17 cellular contexts compared by ENCODE assay signal in genomic region chr5:3657364-3658003, GRCh38.
DNase-seq lines count a peak whose midpoint lies in the region; ATAC-seq, FAIRE-seq and TF ChIP-seq lines count a peak whose summit lies in the region.
"Had no signal": no experiment of that assay in that cellular context is flagged by ENCODE, and none has a peak within 500 bp of the region (broad histone marks: within the 10 kb centered on the region; RNA-seq: fewer than 3 reads in every experiment).

No MANE protein-coding gene starts in this region.

- no peak overlapping the region for H3K27ac Mint-ChIP-seq in endodermal cell
- H3K27ac Mint-ChIP-seq in osteocyte (ENCODE audit: unreplicated experiment): no peak overlapping the region
- H3K27ac Mint-ChIP-seq: B cell; CD8-positive, alpha-beta T cell; H9 had no signal

- no peaks in the 10 kb centered on the region for H3K36me3 Mint-ChIP-seq in endodermal cell (ENCODE audit: low read depth)
- H3K36me3 Mint-ChIP-seq in osteocyte (ENCODE audit: unreplicated experiment): no peaks in the 10 kb centered on the region
- H3K36me3 Mint-ChIP-seq: CD8-positive, alpha-beta T cell had no signal

- H3K36me3 ChIP-seq in K562 (ENCODE audit: control insufficient read depth, insufficient read depth, low read length) (no peaks in the 10 kb centered on the region), endodermal cell (ENCODE audit: control insufficient read depth, insufficient read depth, low read length) (no peaks in the 10 kb centered on the region), adrenal gland (replicated peaks in 1 of 2) (no peaks in the 10 kb centered on the region)
- H3K36me3 ChIP-seq: BLaER1 treated with 17β-estradiol and CSF1 and Interleukin-3, amounts not matched to agents 10 nM and 100 nM had no signal

- no peak for TF ChIP-seq EP300 in K562 (IDR thresholded peaks at IDR 0.05; ENCODE audit: low read length)

- ATAC-seq in K562: no peak
- ATAC-seq: CD8-positive, alpha-beta T cell; HepG2 had no signal

- H3K9ac ChIP-seq in K562 (ENCODE audit: insufficient read depth in 1 of 2, low read depth in 2 of 2, low read length in 2 of 2) (no peak overlapping the region), endodermal cell (ENCODE audit: extremely low read depth, low read length, poor library complexity, severe bottlenecking) (no peak overlapping the region)
- H3K9ac ChIP-seq: BLaER1 treated with 17β-estradiol and CSF1 and Interleukin-3, amounts not matched to agents 10 nM and 100 nM had no signal

- in situ Hi-C loops in K562 (cut with MboI): no loop called here

- intact Hi-C loops in K562 (cut with micrococcal nuclease) (no loop called here), adrenal gland (cut with DNase I) (no loop called here)

- H3K27me3 Mint-ChIP-seq in endodermal cell (ENCODE audit: insufficient read depth) (no peaks in the 10 kb centered on the region), osteocyte (ENCODE audit: unreplicated experiment) (no peaks in the 10 kb centered on the region)
- H3K27me3 Mint-ChIP-seq: B cell had no signal

- H3K9me3 ChIP-seq in K562 (replicated peaks; ENCODE audit: control insufficient read depth, insufficient read depth, low read depth, low read length): no peaks in the 10 kb centered on the region
- no peaks in the 10 kb centered on the region for H3K9me3 ChIP-seq in endodermal cell (ENCODE audit: control insufficient read depth, low read length)
- H3K9me3 ChIP-seq in adrenal gland (replicated peaks in 1 of 3): no peaks in the 10 kb centered on the region
- H3K9me3 ChIP-seq: BLaER1 treated with 17β-estradiol and CSF1 and Interleukin-3, amounts not matched to agents 10 nM and 100 nM had no signal

- CTCF ChIA-PET in K562 (lab: Yijun Ruan, JAX; ENCODE audit: low intra/inter-chr PET ratio): no interaction called here

- H2AFZ ChIP-seq in K562 (ENCODE audit: low read depth, low read length): no peak overlapping the region

- TF ChIP-seq RAD21 in K562 (CRISPR knock-in tag; conservative IDR thresholded peaks at IDR 0.05 in 1 of 2, IDR thresholded peaks at IDR 0.05 in 1 of 2): no peak

- DNase-seq in K562 (ENCODE audit: extremely low read depth in 1 of 4, low spot score in 3 of 4) (no peak), endodermal cell (peak; percentile 16), osteocyte (ENCODE audit: extremely low spot score, unreplicated experiment) (peak; percentile 67), adrenal gland (no peak), mesenteric fat pad (ENCODE audit: low spot score) (no peak), cerebellar cortex (ENCODE audit: low spot score) (no peak)
- DNase-seq: Calu3; CD8-positive, alpha-beta T cell; DND-41; H9 had no signal

- no peaks in the 10 kb centered on the region for H3K9me1 ChIP-seq in K562 (ENCODE audit: control insufficient read depth, insufficient read depth, low read length)

- H3K4me3 Mint-ChIP-seq in endodermal cell: no peak overlapping the region
- H3K4me3 Mint-ChIP-seq in osteocyte (ENCODE audit: unreplicated experiment): no peak overlapping the region
- H3K4me3 Mint-ChIP-seq: B cell; CD8-positive, alpha-beta T cell; H9 had no signal

- POLR2A ChIA-PET in K562 (lab: Yijun Ruan, JAX): interaction anchor here (0.8 kb wide), 1 partner anchor 38 kb away, joined by 3 read pairs; no protein-coding TSS in a partner anchor

- WGBS in K562 (ENCODE audit: insufficient coverage, low coverage, missing lambda C conversion rate): under 1% methylated on average over 18 of the region's 18 CpGs
- WGBS in endodermal cell (ENCODE audit: insufficient coverage in 1 of 2, insufficient read length in 1 of 2), 2 experiments: 92 to 94% methylated on average over 6 to 18 of the region's 18 CpGs
- 77 to 80% (median 77%) methylated on average over 15 to 18 of the region's 18 CpGs for WGBS in adrenal gland, 4 donors

- no peaks in the 10 kb centered on the region for H3K4me1 ChIP-seq in K562 (replicated peaks in 1 of 2; ENCODE audit: control insufficient read depth in 2 of 2, insufficient read depth in 2 of 2, low read length in 2 of 2)
- no peaks in the 10 kb centered on the region for H3K4me1 ChIP-seq in endodermal cell (ENCODE audit: control insufficient read depth, insufficient read depth, low read length)
- no peaks in the 10 kb centered on the region for H3K4me1 ChIP-seq in adrenal gland (replicated peaks in 1 of 2)

- H3K4me2 ChIP-seq in K562 (ENCODE audit: insufficient read depth, low read length): no peak overlapping the region
- H3K4me2 ChIP-seq: BLaER1 treated with 17β-estradiol and CSF1 and Interleukin-3, amounts not matched to agents 10 nM and 100 nM had no signal

- H3K4me1 Mint-ChIP-seq in endodermal cell (no peaks in the 10 kb centered on the region), osteocyte (ENCODE audit: unreplicated experiment) (no peaks in the 10 kb centered on the region)
- H3K4me1 Mint-ChIP-seq: B cell, H9 had no signal

- no peaks in the 10 kb centered on the region for H3K79me2 ChIP-seq in K562 (ENCODE audit: control insufficient read depth, insufficient read depth, low read length)

- H3K4me3 ChIP-seq in K562 (no peak overlapping the region), endodermal cell (ENCODE audit: low read length) (no peak overlapping the region), adrenal gland (no peak overlapping the region)
- H3K4me3 ChIP-seq: BLaER1 treated with 17β-estradiol and CSF1 and Interleukin-3, amounts not matched to agents 10 nM and 100 nM had no signal

- no peaks in the 10 kb centered on the region for H4K20me1 ChIP-seq in K562 (replicated peaks; ENCODE audit: control insufficient read depth, insufficient read depth, low read length)
- H4K20me1 ChIP-seq: BLaER1 treated with 17β-estradiol and CSF1 and Interleukin-3, amounts not matched to agents 10 nM and 100 nM had no signal

- no peak overlapping the region for H3K27ac ChIP-seq in K562 (ENCODE audit: extremely low read depth, low read depth, low read length)
- H3K27ac ChIP-seq in endodermal cell (ENCODE audit: low read depth, low read length): no peak overlapping the region
- no peak overlapping the region for H3K27ac ChIP-seq in adrenal gland
- H3K27ac ChIP-seq: BLaER1 treated with 17β-estradiol and CSF1 and Interleukin-3, amounts not matched to agents 10 nM and 100 nM had no signal

- H3K9me3 Mint-ChIP-seq in endodermal cell: no peaks in the 10 kb centered on the region
- H3K9me3 Mint-ChIP-seq in osteocyte (ENCODE audit: unreplicated experiment): peaks cover 22% of the 10 kb centered on the region
- H3K9me3 Mint-ChIP-seq: H9 had no signal

- BruUV-seq in K562 (replicated peaks; lab: Mats Ljungman, UMichigan): no TSS peak

- TF ChIP-seq CTCF in K562 (IDR thresholded peaks at IDR 0.05 in 2 of 3, conservative IDR thresholded peaks at IDR 0.05 in 1 of 3; ENCODE audit: insufficient read depth in 2 of 3, low read depth in 1 of 3, low read length in 3 of 3) (no peak), endodermal cell (conservative IDR thresholded peaks at IDR 0.05) (no peak), osteocyte (IDR thresholded peaks at IDR 0.05) (no peak), adrenal gland (IDR thresholded peaks at IDR 0.05) (no peak)

- no peak for TF ChIP-seq POLR2A in K562 (conservative IDR thresholded peaks at IDR 0.05)
- no peak for TF ChIP-seq POLR2A in adrenal gland (IDR thresholded peaks at IDR 0.05)

- H3K27me3 ChIP-seq in K562 (ENCODE audit: control insufficient read depth in 2 of 2, insufficient read depth in 2 of 2, low read length in 2 of 2) (peaks cover 0 to 6% of the 10 kb centered on the region in 2 experiments; a peak in 1 of 5 replicates), endodermal cell (ENCODE audit: control insufficient read depth, insufficient read depth, low read length, poor library complexity, severe bottlenecking) (no peaks in the 10 kb centered on the region), adrenal gland (no peaks in the 10 kb centered on the region)
- H3K27me3 ChIP-seq: BLaER1 treated with 17β-estradiol and CSF1 and Interleukin-3, amounts not matched to agents 10 nM and 100 nM had no signal

- FAIRE-seq in K562 (lab: Jason Lieb, UNC): no peak
- FAIRE-seq: G401.6, GM12891, GM19239, H1, HepG2 had no signal

TF ChIP-seq in K562, 482 proteins besides CTCF, POLR2A, EP300 and RAD21:
- no peak for TF ChIP-seq GTF2F1 (IDR thresholded peaks at IDR 0.05; ENCODE audit: low read depth, low read length)
- peak; percentile 24; the same call in 1 of the 2 replicates for TF ChIP-seq ZNF263 (CRISPR knock-in tag; IDR thresholded peaks at IDR 0.05; ENCODE audit: borderline replicate concordance)
TF ChIP-seq in K562: peak in this region for 1.

Comparison
In these comparisons a context has a peak if more than half of its experiments do, and no peak if none do; other contexts are left out.
1. DNase-seq: peak in endodermal cell (single experiment) and osteocyte (single experiment); none in K562 (0 of 4), adrenal gland (0 of 7), mesenteric fat pad (single experiment) and cerebellar cortex (single experiment).